7 cellular contexts compared by ENCODE assay signal in genomic region chr1:178055093-178055492, GRCh38. TPM values are rescaled to one million over a fixed set of nuclear protein-coding genes. Genes with fewer than 3 reads are reported as not detected.
DNase-seq lines count a peak whose midpoint lies in the region; ATAC-seq and TF ChIP-seq lines count a peak whose summit lies in the region.

No MANE protein-coding gene starts in this region.

- no peak overlapping the region for H3K4me2 ChIP-seq in skeletal muscle satellite cell (ENCODE audit: low read length)

- no peak overlapping the region for H3K4me3 ChIP-seq in fibroblast of mammary gland (ENCODE audit: control insufficient read depth, low read depth, low read length)
- no peak overlapping the region for H3K4me3 ChIP-seq in skeletal muscle satellite cell (ENCODE audit: low read length)

- TF ChIP-seq CTCF in GM13976 (IDR thresholded peaks at IDR 0.05; ENCODE audit: borderline replicate concordance, control extremely low read depth, extremely low read depth, insufficient read depth, missing control alignments) (peak; percentile 30), fibroblast of mammary gland (conservative IDR thresholded peaks at IDR 0.05; ENCODE audit: control insufficient read depth, insufficient read depth, low read depth, low read length) (peak; percentile 27)

- H3K27me3 ChIP-seq in skeletal muscle satellite cell (ENCODE audit: control insufficient read depth, insufficient read depth, low read length), result no peaks in the 10 kb centered on the region

- no peak for ATAC-seq in HG03196 (IDR thresholded peaks at IDR 0.05; ENCODE audit: unreplicated experiment)
- no peak for ATAC-seq in HG03378 (IDR thresholded peaks at IDR 0.05; ENCODE audit: unreplicated experiment)

- DNase-seq in GM13976 (ENCODE audit: low spot score) (no peak), NOMO-1 treated with DMSO at 0.1 percent for 48 hours (lab: John Stamatoyannopoulos, UW; ENCODE audit: unreplicated experiment) (peak; percentile 39), fibroblast of mammary gland (ENCODE audit: low read depth) (peak; percentile 48), T1000 (lab: John Stamatoyannopoulos, UW) (no peak)

- no peaks in the 10 kb centered on the region for H3K36me3 ChIP-seq in skeletal muscle satellite cell (ENCODE audit: insufficient read depth, low read length)

- H3K9me3 ChIP-seq in skeletal muscle satellite cell (replicated peaks; ENCODE audit: low read length), result no peaks in the 10 kb centered on the region

- peaks cover 53% of the 10 kb centered on the region for H3K4me1 ChIP-seq in skeletal muscle satellite cell (ENCODE audit: control insufficient read depth, insufficient read depth, low read length)

- in situ Hi-C loops in GM13976 (cut with MboI; ENCODE audit: low sequenced_read_pairs, unreplicated experiment), result no loop called here

- H3K9ac ChIP-seq in skeletal muscle satellite cell (ENCODE audit: low read depth, low read length), result peak overlapping the region; percentile 26

RNA-seq across cellular contexts. Expression of gene RASAL2, which starts 38.8 kb away (rescaled TPM):
- 36.2 and 36.3 TPM in 2 replicates for total RNA-seq in skeletal muscle satellite cell (2012; rRNA removed)

Comparison
In these comparisons a context has a peak if more than half of its experiments do, and no peak if none do; other contexts are left out.
1. DNase-seq: peak in NOMO-1 treated with DMSO at 0.1 percent for 48 hours (single experiment) and fibroblast of mammary gland (single experiment); none in GM13976 (single experiment) and T1000 (single experiment).